In the genomic region with DNA sequence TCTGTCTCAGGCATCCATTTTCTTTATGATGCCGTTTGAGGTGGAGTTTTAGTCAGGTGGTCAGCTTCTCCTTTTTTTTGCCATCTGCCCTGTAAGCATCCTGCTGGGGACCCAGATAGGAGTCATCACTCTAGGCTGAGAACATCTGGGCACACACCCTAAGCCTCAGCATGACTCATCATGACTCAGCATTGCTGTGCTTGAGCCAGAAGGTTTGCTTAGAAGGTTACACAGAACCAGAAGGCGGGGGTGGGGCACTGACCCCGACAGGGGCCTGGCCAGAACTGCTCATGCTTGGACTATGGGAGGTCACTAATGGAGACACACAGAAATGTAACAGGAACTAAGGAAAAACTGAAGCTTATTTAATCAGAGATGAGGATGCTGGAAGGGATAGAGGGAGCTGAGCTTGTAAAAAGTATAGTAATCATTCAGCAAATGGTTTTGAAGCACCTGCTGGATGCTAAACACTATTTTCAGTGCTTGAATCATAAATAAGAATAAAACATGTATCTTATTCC, we compare ENCODE assay signal across 8 cellular contexts. TPM values are rescaled to one million over a fixed set of nuclear protein-coding genes. Genes with fewer than 3 reads are reported as not detected.
A peak's percentile ranks its signal among the peaks of the same experiment; 100 is the strongest.
DNase-seq lines count a peak whose midpoint lies in the region; ATAC-seq and TF ChIP-seq lines count a peak whose summit lies in the region.

No MANE protein-coding gene starts in this region.

- H3K4me1 Mint-ChIP-seq in activated CD4-positive, alpha-beta memory T cell treated with anti-CD3 and anti-CD28 coated beads for 36 hours (ENCODE audit: low read depth): no peaks in the 10 kb centered on the region

- no peaks in the 10 kb centered on the region for H3K9me3 ChIP-seq in upper lobe of right lung

- no peaks in the 10 kb centered on the region for H3K27me3 ChIP-seq in KMS-11 (ENCODE audit: insufficient read depth, low read depth)
- H3K27me3 ChIP-seq in upper lobe of right lung: no peaks in the 10 kb centered on the region

- in situ Hi-C loops in ACHN (cut with HindIII; ENCODE audit: low pct_ligation_motif_present, low pct_unique_long_range_greater_than_20kb, low sequenced_read_pairs): no loop called here

- CTCF ChIA-PET in activated CD4-positive, alpha-beta memory T cell treated with anti-CD3 and anti-CD28 coated beads for 36 hours (lab: Charles Lee): no interaction called here

- intact Hi-C loops in activated CD4-positive, alpha-beta memory T cell treated with anti-CD3 and anti-CD28 coated beads for 36 hours (cut with micrococcal nuclease): no loop called here
- intact Hi-C loops in upper lobe of right lung (cut with DNase I): no loop called here

- H3K4me2 ChIP-seq in KMS-11: peak overlapping the region; percentile 3; the same call in 1 of the 2 replicates

- H3K27me3 Mint-ChIP-seq in activated CD4-positive, alpha-beta memory T cell treated with anti-CD3 and anti-CD28 coated beads for 36 hours: no peaks in the 10 kb centered on the region

- H3K9ac ChIP-seq in KMS-11: no peak overlapping the region

- peak; percentile 93 for DNase-seq in ACHN
- DNase-seq in GM10266 (ENCODE audit: extremely low spot score): peak; percentile 32
- DNase-seq in HCEC 1CT: peak; percentile 99
- peak; percentile 45 for DNase-seq in activated CD4-positive, alpha-beta memory T cell treated with anti-CD3 and anti-CD28 coated beads for 36 hours
- peak; percentile 75 for DNase-seq in iPS DF 4.7 (ENCODE audit: extremely low read depth, low spot score)
- DNase-seq in upper lobe of right lung: no peak
- DNase-seq in DMS79 (lab: John Stamatoyannopoulos, UW): no peak

- H3K9me3 Mint-ChIP-seq in activated CD4-positive, alpha-beta memory T cell treated with anti-CD3 and anti-CD28 coated beads for 36 hours: no peaks in the 10 kb centered on the region

- no peak overlapping the region for H3K27ac Mint-ChIP-seq in activated CD4-positive, alpha-beta memory T cell treated with anti-CD3 and anti-CD28 coated beads for 36 hours

- H3K36me3 Mint-ChIP-seq in activated CD4-positive, alpha-beta memory T cell treated with anti-CD3 and anti-CD28 coated beads for 36 hours: no peaks in the 10 kb centered on the region

- ATAC-seq in upper lobe of right lung: peak; percentile 55

- peaks cover 14% of the 10 kb centered on the region for H3K4me1 ChIP-seq in KMS-11 (ENCODE audit: low read depth, poor library complexity, severe bottlenecking)
- H3K4me1 ChIP-seq in upper lobe of right lung: no peaks in the 10 kb centered on the region

- H3K79me2 ChIP-seq in KMS-11 (ENCODE audit: insufficient read depth, low read depth): no peaks in the 10 kb centered on the region

- TF ChIP-seq CTCF in GM10266 (IDR thresholded peaks at IDR 0.05; ENCODE audit: control insufficient read depth, insufficient read depth, low read depth, missing control alignments): no peak
- TF ChIP-seq CTCF in KMS-11 (conservative IDR thresholded peaks at IDR 0.05; ENCODE audit: low read depth, low read length): no peak
- no peak for TF ChIP-seq CTCF in upper lobe of right lung (IDR thresholded peaks at IDR 0.05)

- POLR2A ChIA-PET in activated CD4-positive, alpha-beta memory T cell treated with anti-CD3 and anti-CD28 coated beads for 36 hours (lab: Charles Lee): no interaction called here

- peak overlapping the region; percentile 24; the same call in 1 of the 2 replicates for H2AFZ ChIP-seq in KMS-11 (ENCODE audit: low read depth)

- H3K4me3 Mint-ChIP-seq in activated CD4-positive, alpha-beta memory T cell treated with anti-CD3 and anti-CD28 coated beads for 36 hours: no peak overlapping the region

- H3K27ac ChIP-seq in KMS-11 (peak overlapping the region; percentile 27; the same call in 1 of the 2 replicates), upper lobe of right lung (no peak overlapping the region)

- H3K36me3 ChIP-seq in KMS-11 (ENCODE audit: insufficient read depth) (no peaks in the 10 kb centered on the region), upper lobe of right lung (no peaks in the 10 kb centered on the region)

- no peak overlapping the region for H3K4me3 ChIP-seq in KMS-11 (IDR thresholded peaks at IDR 0.05; ENCODE audit: insufficient read depth, low read depth, low read length)
- H3K4me3 ChIP-seq in upper lobe of right lung: no peak overlapping the region

- H4K20me1 ChIP-seq in KMS-11 (ENCODE audit: insufficient read depth): no peaks in the 10 kb centered on the region

RNA-seq across cellular contexts. Expression of gene HBE1, which starts 10.9 kb away (rescaled TPM):
- total RNA-seq in activated CD4-positive, alpha-beta memory T cell treated with anti-CD3 and anti-CD28 coated beads for 36 hours: not detected
- total RNA-seq in upper lobe of right lung: not detected

RNA-seq across cellular contexts. Expression of gene OR51B4, which starts 21.1 kb away (rescaled TPM):
- total RNA-seq in activated CD4-positive, alpha-beta memory T cell treated with anti-CD3 and anti-CD28 coated beads for 36 hours: not detected
- total RNA-seq in upper lobe of right lung: not detected

RNA-seq across cellular contexts. Expression of gene HBG2, which starts 26.1 kb away (rescaled TPM):
- not detected for total RNA-seq in activated CD4-positive, alpha-beta memory T cell treated with anti-CD3 and anti-CD28 coated beads for 36 hours
- total RNA-seq in upper lobe of right lung: 1.0 TPM

RNA-seq across cellular contexts. Expression of gene HBG1, which starts 31.0 kb away (rescaled TPM):
- total RNA-seq in activated CD4-positive, alpha-beta memory T cell treated with anti-CD3 and anti-CD28 coated beads for 36 hours: not detected
- not detected for total RNA-seq in upper lobe of right lung

RNA-seq across cellular contexts. Expression of gene OR51B2, which starts 43.5 kb away (rescaled TPM):
- total RNA-seq in activated CD4-positive, alpha-beta memory T cell treated with anti-CD3 and anti-CD28 coated beads for 36 hours: not detected
- total RNA-seq in upper lobe of right lung: not detected

Comparison
In these comparisons a context has a peak if more than half of its experiments do, and no peak if none do; other contexts are left out.
1. DNase-seq: peak in ACHN (single experiment), GM10266 (single experiment), HCEC 1CT (single experiment), activated CD4-positive, alpha-beta memory T cell treated with anti-CD3 and anti-CD28 coated beads for 36 hours (single experiment) and iPS DF 4.7 (single experiment); none in upper lobe of right lung (single experiment) and DMS79 (single experiment).